In genomic region chr7:137968339-137968738, GRCh38 we compare ENCODE assay signal across 7 cellular contexts. TPM values are rescaled to one million over a fixed set of nuclear protein-coding genes. Genes with fewer than 3 reads are reported as not detected.
A peak's percentile ranks its signal among the peaks of the same experiment; 100 is the strongest.
DNase-seq lines count a peak whose midpoint lies in the region; ATAC-seq, FAIRE-seq and TF ChIP-seq lines count a peak whose summit lies in the region.
"Not testable (repeated sequence)": the region's sequence is repeated elsewhere in the genome, so short reads cannot be mapped to it uniquely, and the experiment has no call there.

No MANE protein-coding gene starts in this region.

- H3K4ac ChIP-seq in IMR-90 (ENCODE audit: low read depth, low read length) = not testable (repeated sequence)

- peak overlapping the region; percentile 19; the same call in 1 of the 2 replicates for H3K18ac ChIP-seq in IMR-90 (ENCODE audit: low read depth, low read length)

- not testable (repeated sequence) for BruUV-seq in IMR-90 (replicated peaks; lab: Mats Ljungman, UMichigan)

- POLR2A ChIA-PET in IMR-90 (lab: Charles Lee; ENCODE audit: unreplicated experiment) = not testable (repeated sequence)

- peaks cover 14% of the 10 kb centered on the region for H3F3A ChIP-seq in smooth muscle cell (ENCODE audit: low read depth)

- not testable (repeated sequence) for H3K23ac ChIP-seq in IMR-90 (ENCODE audit: low read depth, low read length)

- DNase-seq in IMR-90; astrocyte (ENCODE audit: low read depth); hepatocyte (ENCODE audit: low spot score); neural crest cell (ENCODE audit: low read depth, low spot score); smooth muscle cell (lab: John Stamatoyannopoulos, UW; ENCODE audit: unreplicated experiment); vagina (ENCODE audit: extremely low spot score in 2 of 2): not testable (repeated sequence)

- dilution Hi-C loops in IMR-90 (cut with HindIII; ENCODE audit: low sequenced_read_pairs, unreplicated experiment) = not testable (repeated sequence)

- H4K8ac ChIP-seq in IMR-90 (ENCODE audit: low read depth in 2 of 2, low read length in 2 of 2) = not testable (repeated sequence)

- not testable (repeated sequence) for H3K14ac ChIP-seq in IMR-90 (replicated peaks; ENCODE audit: low read depth, low read length)

- H3K4me2 ChIP-seq in IMR-90 (ENCODE audit: low read depth, low read length); astrocyte (ENCODE audit: low read length); smooth muscle cell: not testable (repeated sequence)
- H3K4me2 ChIP-seq in hepatocyte = peak overlapping the region; percentile 57

- intact Hi-C loops in IMR-90 (cut with micrococcal nuclease); dendritic cell treated with granulocyte-macrophage colony-stimulating factor and Interleukin-4, amounts not matched to agents 40 ng/mL and 50 ng/mL, for 4 days (cut with micrococcal nuclease); vagina (cut with DNase I): not testable (repeated sequence)

- peak overlapping the region; percentile 40 for H2BK5ac ChIP-seq in IMR-90 (ENCODE audit: low read depth, low read length, poor library complexity, severe bottlenecking)

- not testable (repeated sequence) for FAIRE-seq in astrocyte (lab: Jason Lieb, UNC)

- H4K91ac ChIP-seq in IMR-90 (ENCODE audit: insufficient read depth, low read depth, low read length) = not testable (repeated sequence)

- H4K20me1 ChIP-seq in IMR-90 (ENCODE audit: insufficient read depth, low read length) = peaks cover 30% of the 10 kb centered on the region
- H4K20me1 ChIP-seq in astrocyte (ENCODE audit: insufficient read depth, low read length) = peaks cover 30% of the 10 kb centered on the region
- not testable (repeated sequence) for H4K20me1 ChIP-seq in hepatocyte (ENCODE audit: insufficient read depth, poor library complexity, severe bottlenecking)
- H4K20me1 ChIP-seq in smooth muscle cell (ENCODE audit: low read depth) = peaks cover 58% of the 10 kb centered on the region

- not testable (repeated sequence) for H3K4me3 Mint-ChIP-seq in astrocyte (ENCODE audit: unreplicated experiment); dendritic cell treated with granulocyte-macrophage colony-stimulating factor and Interleukin-4, amounts not matched to agents 40 ng/mL and 50 ng/mL, for 4 days; neural crest cell

- WGBS in IMR-90 (ENCODE audit: extremely low coverage in 2 of 2, insufficient read length in 1 of 2), 2 experiments = no CpG with 5 or more reads among the region's 4 CpGs
- 95% methylated on average over 4 of the region's 4 CpGs for WGBS in hepatocyte (ENCODE audit: low lambda C conversion rate, missing lambda C conversion rate)
- WGBS in smooth muscle cell (ENCODE audit: low lambda C conversion rate) = 96% methylated on average over 4 of the region's 4 CpGs

- peaks cover 23% of the 10 kb centered on the region for H3K9me1 ChIP-seq in IMR-90 (ENCODE audit: insufficient read depth, low read length)

- not testable (repeated sequence) for TF ChIP-seq RAD21 in IMR-90 (IDR thresholded peaks at IDR 0.05; ENCODE audit: low read length)

- H3K79me2 ChIP-seq in astrocyte (ENCODE audit: insufficient read depth, low read length) = peaks cover 95% of the 10 kb centered on the region
- peaks cover 88% of the 10 kb centered on the region for H3K79me2 ChIP-seq in hepatocyte
- peaks cover 87% of the 10 kb centered on the region for H3K79me2 ChIP-seq in smooth muscle cell (ENCODE audit: low read depth)

- CTCF ChIA-PET in IMR-90 (lab: Yijun Ruan, JAX) = not testable (repeated sequence)

- not testable (repeated sequence) for H3K9me3 ChIP-seq in IMR-90 (ENCODE audit: control insufficient read depth, insufficient read depth, low read length); astrocyte (ENCODE audit: insufficient read depth, low read depth, low read length); hepatocyte (ENCODE audit: low read depth); smooth muscle cell (replicated peaks; ENCODE audit: low read depth); vagina

- H3K4me1 ChIP-seq in IMR-90 (ENCODE audit: control insufficient read depth, insufficient read depth, low read length) = peaks cover 18% of the 10 kb centered on the region
- H3K4me1 ChIP-seq in astrocyte (ENCODE audit: insufficient read depth, low read length) = peaks cover 31% of the 10 kb centered on the region
- H3K4me1 ChIP-seq in hepatocyte (ENCODE audit: insufficient read depth) = peaks cover 50% of the 10 kb centered on the region
- peaks cover 21% of the 10 kb centered on the region for H3K4me1 ChIP-seq in smooth muscle cell (ENCODE audit: low read depth)
- peaks cover 92% of the 10 kb centered on the region for H3K4me1 ChIP-seq in vagina

- not testable (repeated sequence) for H2BK20ac ChIP-seq in IMR-90 (ENCODE audit: low read depth, low read length)

- TF ChIP-seq CTCF in IMR-90 (conservative IDR thresholded peaks at IDR 0.05; ENCODE audit: low read depth, low read length); astrocyte (IDR thresholded peaks at IDR 0.05; ENCODE audit: insufficient read depth, low read depth, low read length); hepatocyte (IDR thresholded peaks at IDR 0.05; ENCODE audit: poor library complexity); neural crest cell (conservative IDR thresholded peaks at IDR 0.05); smooth muscle cell (IDR thresholded peaks at IDR 0.05; ENCODE audit: borderline replicate concordance, insufficient read depth, poor library complexity, severe bottlenecking); vagina (IDR thresholded peaks at IDR 0.05): not testable (repeated sequence)

- not testable (repeated sequence) for H2AK9ac ChIP-seq in IMR-90 (replicated peaks; ENCODE audit: low read depth, low read length, poor library complexity)

- H3K9me3 Mint-ChIP-seq in astrocyte (ENCODE audit: unreplicated experiment); dendritic cell treated with granulocyte-macrophage colony-stimulating factor and Interleukin-4, amounts not matched to agents 40 ng/mL and 50 ng/mL, for 4 days; neural crest cell: not testable (repeated sequence)

- H2BK120ac ChIP-seq in IMR-90 (ENCODE audit: low read depth, low read length) = not testable (repeated sequence)

- in situ Hi-C loops in IMR-90 (cut with MboI; ENCODE audit: low sequenced_read_pairs) = not testable (repeated sequence)

- peaks cover 35 to 74% of the 10 kb centered on the region in 2 experiments for H3K79me1 ChIP-seq in IMR-90 (ENCODE audit: low read depth in 1 of 2, low read length in 2 of 2)

- not testable (repeated sequence) for H3K9ac ChIP-seq in IMR-90 (ENCODE audit: low read depth, low read length); astrocyte (ENCODE audit: low read length); smooth muscle cell (ENCODE audit: low read depth)

- H3K4me3 ChIP-seq in IMR-90 (ENCODE audit: insufficient read depth, low read depth, low read length); astrocyte (ENCODE audit: insufficient read depth, low read depth, low read length); hepatocyte; smooth muscle cell; vagina: not testable (repeated sequence)

- H4K5ac ChIP-seq in IMR-90 (ENCODE audit: low read depth, low read length) = not testable (repeated sequence)

- not testable (repeated sequence) for TF ChIP-seq POLR2A in IMR-90 (IDR thresholded peaks at IDR 0.05; ENCODE audit: low read depth, low read length); vagina (IDR thresholded peaks at IDR 0.05)

- H3K27me3 Mint-ChIP-seq in astrocyte (ENCODE audit: low read depth, unreplicated experiment); dendritic cell treated with granulocyte-macrophage colony-stimulating factor and Interleukin-4, amounts not matched to agents 40 ng/mL and 50 ng/mL, for 4 days; neural crest cell (ENCODE audit: low read depth): not testable (repeated sequence)

- peak overlapping the region; percentile 28; the same call in 1 of the 2 replicates for H2AK5ac ChIP-seq in IMR-90 (ENCODE audit: low read depth, low read length)

- H3K4me1 Mint-ChIP-seq in astrocyte (ENCODE audit: low read depth, unreplicated experiment) (peaks cover 64% of the 10 kb centered on the region), neural crest cell (peaks cover 49% of the 10 kb centered on the region)
- H3K4me1 Mint-ChIP-seq in dendritic cell treated with granulocyte-macrophage colony-stimulating factor and Interleukin-4, amounts not matched to agents 40 ng/mL and 50 ng/mL, for 4 days (ENCODE audit: low read depth) = peaks cover 33% of the 10 kb centered on the region

- H3K27ac Mint-ChIP-seq in astrocyte (ENCODE audit: unreplicated experiment) = peak overlapping the region; percentile 99
- H3K27ac Mint-ChIP-seq in dendritic cell treated with granulocyte-macrophage colony-stimulating factor and Interleukin-4, amounts not matched to agents 40 ng/mL and 50 ng/mL, for 4 days = peak overlapping the region; percentile 9
- peak overlapping the region; percentile 74 for H3K27ac Mint-ChIP-seq in neural crest cell (ENCODE audit: unreplicated experiment)

- H2AFZ ChIP-seq in IMR-90 (replicated peaks; ENCODE audit: low read length, poor library complexity); astrocyte (ENCODE audit: low read depth, low read length); hepatocyte; smooth muscle cell (ENCODE audit: low read depth): not testable (repeated sequence)

- not testable (repeated sequence) for H3K9me2 ChIP-seq in hepatocyte (replicated peaks; ENCODE audit: insufficient read depth)

- not testable (repeated sequence) for H3K56ac ChIP-seq in IMR-90 (ENCODE audit: extremely low read depth, insufficient read depth, low read length)

- H3K27me3 ChIP-seq in IMR-90 (ENCODE audit: control insufficient read depth, insufficient read depth, low read length); astrocyte (ENCODE audit: insufficient read depth, low read length); hepatocyte; smooth muscle cell (ENCODE audit: low read depth); vagina: not testable (repeated sequence)

- H3K36me3 ChIP-seq in IMR-90 (ENCODE audit: control insufficient read depth, insufficient read depth, low read length); astrocyte (ENCODE audit: insufficient read depth, low read length); hepatocyte (replicated peaks; ENCODE audit: insufficient read depth, low read depth); smooth muscle cell (ENCODE audit: low read depth); vagina: not testable (repeated sequence)

- H3K27ac ChIP-seq in IMR-90 (ENCODE audit: insufficient read depth, low read length) = not testable (repeated sequence)
- H3K27ac ChIP-seq in astrocyte (ENCODE audit: low read depth, low read length) (peak overlapping the region; percentile 76), hepatocyte (peak overlapping the region; percentile 91), smooth muscle cell (ENCODE audit: low read depth) (peak overlapping the region; percentile 80), vagina (peak overlapping the region; percentile 20)

- H2BK15ac ChIP-seq in IMR-90 (ENCODE audit: low read depth, low read length) = not testable (repeated sequence)

- H3K36me3 Mint-ChIP-seq in astrocyte (ENCODE audit: low read depth, unreplicated experiment) = peaks cover 21% of the 10 kb centered on the region
- H3K36me3 Mint-ChIP-seq in dendritic cell treated with granulocyte-macrophage colony-stimulating factor and Interleukin-4, amounts not matched to agents 40 ng/mL and 50 ng/mL, for 4 days (ENCODE audit: low read depth) = not testable (repeated sequence)
- peaks cover 15% of the 10 kb centered on the region for H3K36me3 Mint-ChIP-seq in neural crest cell (ENCODE audit: low read depth)

- ATAC-seq in IMR-90 (ENCODE audit: low read depth) = not testable (repeated sequence)

RNA-seq across cellular contexts. Expression of gene CREB3L2, which starts 33.5 kb away (rescaled TPM):
- total RNA-seq in IMR-90 (2012; rRNA removed) (35.8 and 42.3 TPM in 2 replicates), astrocyte (116 and 128 TPM in 2 replicates), hepatocyte (33.9 and 38.3 TPM in 2 replicates), neural crest cell (51.1 and 51.9 TPM in 2 replicates), smooth muscle cell (46.4 and 69.1 TPM in 2 replicates), vagina (28.7 TPM)
- polyA plus RNA-seq in IMR-90 (2012; rRNA removed) (57.9 and 65.1 TPM in 2 replicates), hepatocyte (34.4 and 37.6 TPM in 2 replicates), smooth muscle cell (27.4 and 37.6 TPM in 2 replicates)
- polyA plus RNA-seq in IMR-90 (2012; cell fraction: cytosol; rRNA removed) = 31.6 and 44.4 TPM in 2 replicates
- polyA plus RNA-seq in IMR-90 (2012; cell fraction: nucleus; rRNA removed; ENCODE audit: low replicate concordance) = 38.6 and 56.6 TPM in 2 replicates

Comparison
In these comparisons a context has a peak if more than half of its experiments do, and no peak if none do; other contexts are left out.
1. H3K27ac Mint-ChIP-seq: peak in every context shown above with its lines; median percentile 99 in astrocyte; 74 in neural crest cell; 9 in dendritic cell treated with granulocyte-macrophage colony-stimulating factor and Interleukin-4, amounts not matched to agents 40 ng/mL and 50 ng/mL, for 4 days.